Comparison of ENCODE assay signal across 9 cellular contexts in genomic region chr12:51388066-51388799, GRCh38. TPM values are rescaled to one million over a fixed set of nuclear protein-coding genes. Genes with fewer than 3 reads are reported as not detected.
A peak's percentile ranks its signal among the peaks of the same experiment; 100 is the strongest.
DNase-seq lines count a peak whose midpoint lies in the region; ATAC-seq lines count a peak whose summit lies in the region.
"Had no signal": no experiment of that assay in that cellular context is flagged by ENCODE, and none has a peak within 500 bp of the region (broad histone marks: within the 10 kb centered on the region; RNA-seq: fewer than 3 reads in every experiment).

No MANE protein-coding gene starts in this region.

- ATAC-seq in HG03108 (IDR thresholded peaks at IDR 0.05; ENCODE audit: unreplicated experiment) (no peak), HG03342 (IDR thresholded peaks at IDR 0.05; ENCODE audit: unreplicated experiment) (no peak)

- H3K36me3 Mint-ChIP-seq in activated CD4-positive, alpha-beta T cell treated with anti-CD3 and anti-CD28 coated beads, Interleukin-2, amount 10 ng/mL, durations not matched to agents 7 days and 5 days (ENCODE audit: low read depth), result peaks cover 7% of the 10 kb centered on the region
- H3K36me3 Mint-ChIP-seq in activated CD4-positive, alpha-beta T cell treated with anti-CD3 and anti-CD28 coated beads, Interleukin-2, amount 10 ng/mL, durations not matched to agents 24 days and 14 days (ENCODE audit: low read depth), result peaks cover 4% of the 10 kb centered on the region

- peak overlapping the region; percentile 81 for H3K27ac ChIP-seq in SK-N-MC
- H3K27ac ChIP-seq: C4-2B had no signal

- H3K4me3 Mint-ChIP-seq in activated CD4-positive, alpha-beta T cell treated with anti-CD3 and anti-CD28 coated beads, Interleukin-2, amount 10 ng/mL, durations not matched to agents 7 days and 5 days, result no peak overlapping the region
- H3K4me3 Mint-ChIP-seq in activated CD4-positive, alpha-beta T cell treated with anti-CD3 and anti-CD28 coated beads, Interleukin-2, amount 10 ng/mL, durations not matched to agents 24 days and 14 days, result no peak overlapping the region

- DNase-seq in activated CD4-positive, alpha-beta T cell treated with anti-CD3 and anti-CD28 coated beads, Interleukin-2, amount 10 ng/mL, durations not matched to agents 7 days and 5 days, result no peak
- no peak for DNase-seq in activated CD4-positive, alpha-beta T cell treated with anti-CD3 and anti-CD28 coated beads, Interleukin-2, amount 10 ng/mL, durations not matched to agents 24 days and 14 days
- DNase-seq in SK-N-MC (ENCODE audit: low read depth, low spot score) (peak; percentile 91), fibroblast of peridontal ligament (ENCODE audit: extremely low read depth) (peak; percentile 78), superior temporal gyrus (ENCODE audit: extremely low spot score) (peak; percentile 56), NCI-H1436 (lab: John Stamatoyannopoulos, UW) (no peak)

- POLR2A ChIA-PET in activated CD4-positive, alpha-beta T cell treated with anti-CD3 and anti-CD28 coated beads, Interleukin-2, amount 10 ng/mL, durations not matched to agents 7 days and 5 days (lab: Charles Lee), result no interaction called here

- intact Hi-C loops in activated CD4-positive, alpha-beta T cell treated with anti-CD3 and anti-CD28 coated beads, Interleukin-2, amount 10 ng/mL, durations not matched to agents 24 days and 14 days (cut with micrococcal nuclease), result no loop called here

- H3K4me1 Mint-ChIP-seq in activated CD4-positive, alpha-beta T cell treated with anti-CD3 and anti-CD28 coated beads, Interleukin-2, amount 10 ng/mL, durations not matched to agents 7 days and 5 days, result peaks cover 68% of the 10 kb centered on the region
- peaks cover 52% of the 10 kb centered on the region for H3K4me1 Mint-ChIP-seq in activated CD4-positive, alpha-beta T cell treated with anti-CD3 and anti-CD28 coated beads, Interleukin-2, amount 10 ng/mL, durations not matched to agents 24 days and 14 days

- no peaks in the 10 kb centered on the region for H3K9me3 ChIP-seq in SK-N-MC (ENCODE audit: low read depth, low read length)

- H3K36me3 ChIP-seq in SK-N-MC (ENCODE audit: insufficient read depth, low read length), result no peaks in the 10 kb centered on the region

- H3K27ac Mint-ChIP-seq in activated CD4-positive, alpha-beta T cell treated with anti-CD3 and anti-CD28 coated beads, Interleukin-2, amount 10 ng/mL, durations not matched to agents 7 days and 5 days, result peak overlapping the region; percentile 41
- no peak overlapping the region for H3K27ac Mint-ChIP-seq in activated CD4-positive, alpha-beta T cell treated with anti-CD3 and anti-CD28 coated beads, Interleukin-2, amount 10 ng/mL, durations not matched to agents 24 days and 14 days

- H3K27me3 Mint-ChIP-seq in activated CD4-positive, alpha-beta T cell treated with anti-CD3 and anti-CD28 coated beads, Interleukin-2, amount 10 ng/mL, durations not matched to agents 7 days and 5 days, result no peaks in the 10 kb centered on the region
- H3K27me3 Mint-ChIP-seq in activated CD4-positive, alpha-beta T cell treated with anti-CD3 and anti-CD28 coated beads, Interleukin-2, amount 10 ng/mL, durations not matched to agents 24 days and 14 days, result no peaks in the 10 kb centered on the region

- peak overlapping the region; percentile 59 for H3K4me3 ChIP-seq in SK-N-MC

- CTCF ChIA-PET in activated CD4-positive, alpha-beta T cell treated with anti-CD3 and anti-CD28 coated beads, Interleukin-2, amount 10 ng/mL, durations not matched to agents 7 days and 5 days (lab: Charles Lee), result interaction anchor here (0.6 to 0.8 kb wide), 2 partner anchors 9 to 16 kb away, joined by 4 read pairs; no protein-coding TSS in a partner anchor

- H3K9ac ChIP-seq in SK-N-MC (ENCODE audit: insufficient read length), result no peak overlapping the region

- H3K9me3 Mint-ChIP-seq in activated CD4-positive, alpha-beta T cell treated with anti-CD3 and anti-CD28 coated beads, Interleukin-2, amount 10 ng/mL, durations not matched to agents 7 days and 5 days, result no peaks in the 10 kb centered on the region
- H3K9me3 Mint-ChIP-seq in activated CD4-positive, alpha-beta T cell treated with anti-CD3 and anti-CD28 coated beads, Interleukin-2, amount 10 ng/mL, durations not matched to agents 24 days and 14 days, result no peaks in the 10 kb centered on the region

RNA-seq across cellular contexts. Expression of gene GALNT6, which starts 3.0 kb away (rescaled TPM):
- total RNA-seq in activated CD4-positive, alpha-beta T cell treated with anti-CD3 and anti-CD28 coated beads, Interleukin-2, amount 10 ng/mL, durations not matched to agents 7 days and 5 days, result 10 to 100 TPM; 17.5 to 18.9 TPM
- 10.7 and 12.8 TPM in 2 replicates for total RNA-seq in activated CD4-positive, alpha-beta T cell treated with anti-CD3 and anti-CD28 coated beads, Interleukin-2, amount 10 ng/mL, durations not matched to agents 24 days and 14 days

RNA-seq across cellular contexts. Expression of gene SLC4A8, which starts 36.4 kb away (rescaled TPM):
- total RNA-seq in activated CD4-positive, alpha-beta T cell treated with anti-CD3 and anti-CD28 coated beads, Interleukin-2, amount 10 ng/mL, durations not matched to agents 7 days and 5 days, result 1 to 10 TPM; 2.9 to 4.4 TPM
- total RNA-seq in activated CD4-positive, alpha-beta T cell treated with anti-CD3 and anti-CD28 coated beads, Interleukin-2, amount 10 ng/mL, durations not matched to agents 24 days and 14 days, result 1.4 and 2.3 TPM in 2 replicates

RNA-seq across cellular contexts. Expression of gene CELA1, which starts 41.8 kb away (rescaled TPM):
- not detected for total RNA-seq in activated CD4-positive, alpha-beta T cell treated with anti-CD3 and anti-CD28 coated beads, Interleukin-2, amount 10 ng/mL, durations not matched to agents 7 days and 5 days
- total RNA-seq in activated CD4-positive, alpha-beta T cell treated with anti-CD3 and anti-CD28 coated beads, Interleukin-2, amount 10 ng/mL, durations not matched to agents 24 days and 14 days, result not detected in 2 replicates

Comparison
In these comparisons a context has a peak if more than half of its experiments do, and no peak if none do; other contexts are left out.
1. DNase-seq: peak in SK-N-MC (single experiment), fibroblast of peridontal ligament (single experiment) and superior temporal gyrus (single experiment); none in activated CD4-positive, alpha-beta T cell treated with anti-CD3 and anti-CD28 coated beads, Interleukin-2, amount 10 ng/mL, durations not matched to agents 7 days and 5 days (single experiment), activated CD4-positive, alpha-beta T cell treated with anti-CD3 and anti-CD28 coated beads, Interleukin-2, amount 10 ng/mL, durations not matched to agents 24 days and 14 days (single experiment) and NCI-H1436 (single experiment).